1 cellular context compared by ENCODE assay signal in genomic region chr6:46144270-46144669, GRCh38.
TF ChIP-seq lines count a peak whose summit lies in the region.

No MANE protein-coding gene starts in this region.

TF ChIP-seq in GM23338, 12 proteins besides CTCF, POLR2A, EP300 and RAD21 (continued from another document):
- no peak for TF ChIP-seq REST (IDR thresholded peaks at IDR 0.05; ENCODE audit: unreplicated experiment)
TF ChIP-seq in GM23338: peak in this region for 0.
